Comparison of ENCODE assay signal across 24 cellular contexts in genomic region chr3:114933407-114933806, GRCh38.
"Had no signal": no experiment of that assay in that cellular context is flagged by ENCODE, and none has a peak within 500 bp of the region (broad histone marks: within the 10 kb centered on the region; RNA-seq: fewer than 3 reads in every experiment).

No MANE protein-coding gene starts in this region.

- H3K36me3 ChIP-seq: colonic mucosa, lower lobe of right lung, neural progenitor cell, right lobe of liver had no signal

- H3K4me1 ChIP-seq: colonic mucosa, esophagus squamous epithelium, lower lobe of right lung, right lobe of liver, testis, tibial artery had no signal

- H3K4me3 ChIP-seq: colonic mucosa, esophagus squamous epithelium, heart right ventricle, lower lobe of right lung, neural progenitor cell, right lobe of liver, testis, tibial artery had no signal

- ATAC-seq: left ventricle myocardium superior; lower lobe of right lung; right lobe of liver; stimulated activated memory B cell treated with anti-CD40 and anti-IgM and Interleukin-4, amounts not matched to agents 10 μg/mL and 1 μg/mL and 100 μg/mL, for 72 hours; stimulated activated naive CD8-positive, alpha-beta T cell treated with anti-CD3 and anti-CD28 coated beads, Interleukin-15, Interleukin-2, amounts not matched to agents 100 U/mL and 50 U/mL, for 24 hours had no signal

- H2AFZ ChIP-seq: neural progenitor cell, parathyroid adenoma had no signal

- H3K4me2 ChIP-seq: neural progenitor cell had no signal

- H3K9me3 ChIP-seq: colonic mucosa, esophagus squamous epithelium, lower lobe of right lung, right lobe of liver, testis, tibial artery had no signal

- H3K27me3 ChIP-seq: colonic mucosa, esophagus squamous epithelium, heart right ventricle, neural progenitor cell, right lobe of liver, testis, tibial artery had no signal

- H3K27ac ChIP-seq: colonic mucosa, esophagus squamous epithelium, heart right ventricle, lower lobe of right lung, neural progenitor cell, parathyroid adenoma, right lobe of liver, testis, tibial artery had no signal

- H3K9ac ChIP-seq: neural progenitor cell, parathyroid adenoma had no signal

- DNase-seq: colonic mucosa; effector CD8-positive, alpha-beta T cell; erythroblast; esophagus squamous epithelium; foreskin melanocyte; glutamatergic neuron; heart right ventricle; hippocampal formation; immature natural killer cell; islet precursor cell; kidney glomerular epithelial cell; left ventricle myocardium superior; lower lobe of right lung; right lobe of liver; small intestine; stimulated activated CD4-positive, alpha-beta T cell treated with anti-CD3 and anti-CD28 coated beads, Interleukin-1b, Interleukin-23, amount 100 ng/mL, for 48 hours; stimulated activated CD4-positive, alpha-beta T cell treated with anti-CD3 and anti-CD28 coated beads, Interleukin-4, amount 100 ng/mL, for 24 hours; stimulated activated naive CD8-positive, alpha-beta T cell treated with anti-CD3 and anti-CD28 coated beads, Interleukin-15, Interleukin-2, amounts not matched to agents 100 U/mL and 50 U/mL, for 24 hours; substantia nigra; testis; tibial artery had no signal
